In the genomic region with DNA sequence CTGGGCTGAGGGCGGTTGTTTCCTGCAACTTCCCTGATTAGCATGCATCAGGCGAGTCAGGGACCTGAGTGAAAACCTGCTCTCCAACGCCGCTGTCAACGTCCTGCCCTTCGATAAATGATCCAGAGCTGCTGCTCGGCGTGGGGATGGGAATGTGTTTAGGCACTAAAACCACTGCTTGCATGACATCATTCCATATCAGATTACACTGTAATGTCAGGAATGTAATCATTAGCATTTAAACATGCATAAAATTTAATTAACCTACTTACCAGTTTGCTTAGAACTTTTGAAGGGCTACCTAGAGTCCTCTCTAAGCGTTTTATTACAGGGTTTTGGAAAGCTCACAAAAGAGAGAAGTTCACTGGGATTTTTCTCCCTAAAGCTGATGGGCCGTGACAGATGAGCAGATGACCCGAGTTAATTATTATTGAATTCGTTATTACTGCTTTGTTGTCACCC, we compare ENCODE assay signal across 13 cellular contexts.
DNase-seq lines count a peak whose midpoint lies in the region; ATAC-seq lines count a peak whose summit lies in the region.
"Had no signal": no experiment of that assay in that cellular context is flagged by ENCODE, and none has a peak within 500 bp of the region (broad histone marks: within the 10 kb centered on the region; RNA-seq: fewer than 3 reads in every experiment).

No MANE protein-coding gene starts in this region.

- no peak overlapping the region for H4K8ac ChIP-seq in neuronal stem cell (ENCODE audit: low read depth, low read length)

- ATAC-seq in right cardiac atrium, result no peak
- ATAC-seq in HG02970 (IDR thresholded peaks at IDR 0.05; ENCODE audit: low FRiP score, unreplicated experiment), result no peak

- no peak overlapping the region for H3K14ac ChIP-seq in neuronal stem cell (ENCODE audit: low read length)

- H3K4me2 ChIP-seq in neuronal stem cell (ENCODE audit: insufficient read depth, low read length, poor library complexity, severe bottlenecking), result peak overlapping the region; percentile 43

- no peak overlapping the region for H2BK120ac ChIP-seq in neuronal stem cell (ENCODE audit: low read depth, low read length)

- 23% methylated on average over 12 of the region's 12 CpGs for WGBS in right cardiac atrium
- WGBS in neuronal stem cell (ENCODE audit: extremely low coverage in 2 of 2, insufficient read length in 2 of 2, insufficient replicate concordance in 1 of 2), 2 donors, result no CpG with 5 or more reads among the region's 12 CpGs

- H3K4me1 ChIP-seq in right cardiac atrium (ENCODE audit: control insufficient read depth, insufficient read depth, low read length) (no peaks in the 10 kb centered on the region), neuronal stem cell (ENCODE audit: control insufficient read depth in 2 of 2, insufficient read depth in 1 of 2, low read depth in 1 of 2, low read length in 2 of 2) (peaks cover 0 to 3% of the 10 kb centered on the region in 2 donors)

- H3K27ac ChIP-seq in right cardiac atrium (ENCODE audit: low read length) (no peak overlapping the region), neuronal stem cell (replicated peaks; ENCODE audit: low read length) (no peak overlapping the region)

- no peak overlapping the region for H3K18ac ChIP-seq in neuronal stem cell (ENCODE audit: low read length)

- H2BK12ac ChIP-seq in neuronal stem cell (ENCODE audit: low read length), result no peak overlapping the region

- H3K9ac ChIP-seq in neuronal stem cell (ENCODE audit: low read depth, low read length, poor library complexity), result no peak overlapping the region

- no peak overlapping the region for H2BK15ac ChIP-seq in neuronal stem cell (ENCODE audit: low read length)

- no peaks in the 10 kb centered on the region for H3K79me1 ChIP-seq in neuronal stem cell (ENCODE audit: low read depth, low read length)

- H3K4ac ChIP-seq in neuronal stem cell (ENCODE audit: low read length), result no peak overlapping the region

- no peak overlapping the region for H3K23ac ChIP-seq in neuronal stem cell (ENCODE audit: low read depth, low read length, poor library complexity)

- no peak overlapping the region for H2AFZ ChIP-seq in neuronal stem cell (ENCODE audit: low read length)

- no peaks in the 10 kb centered on the region for H3K36me3 ChIP-seq in neuronal stem cell (replicated peaks in 1 of 2; ENCODE audit: control insufficient read depth in 2 of 2, insufficient read depth in 2 of 2, low read length in 2 of 2)

- no peaks in the 10 kb centered on the region for H3K9me3 ChIP-seq in right cardiac atrium (ENCODE audit: control insufficient read depth, low read length)
- H3K9me3 ChIP-seq in neuronal stem cell (replicated peaks in 1 of 2; ENCODE audit: control insufficient read depth in 2 of 2, insufficient read depth in 1 of 2, low read depth in 1 of 2, low read length in 2 of 2), result no peaks in the 10 kb centered on the region

- no peak overlapping the region for H2AK5ac ChIP-seq in neuronal stem cell (ENCODE audit: low read depth, low read length)

- DNase-seq in DMS153 (lab: John Stamatoyannopoulos, UW) (peak; percentile 34), NCI-H524 (lab: John Stamatoyannopoulos, UW) (peak; percentile 52 to 56), right cardiac atrium (peak in 1 of 3 donors; percentile 52), neuronal stem cell (ENCODE audit: low spot score) (no peak), SHP77 treated with DMSO at 0.1 percent for 48 hours (lab: John Stamatoyannopoulos, UW) (no peak), OCI-M2 (lab: John Stamatoyannopoulos, UW; ENCODE audit: unreplicated experiment) (no peak)
- DNase-seq in stimulated activated naive CD4-positive, alpha-beta T cell (lab: John Stamatoyannopoulos, UW), result no peak
- DNase-seq: activated CD4-positive, alpha-beta T cell treated with anti-CD3 and anti-CD28 coated beads, Interleukin-2, amount 50 U/mL, for 48 hours; aorta; left cardiac atrium; NCI-H1436 treated with DMSO at 0.1 percent for 48 hours; small intestine had no signal

- H4K91ac ChIP-seq in neuronal stem cell (ENCODE audit: low read depth, low read length, poor library complexity), result no peak overlapping the region

- intact Hi-C loops in right cardiac atrium (cut with DNase I), result no loop called here

- H2BK5ac ChIP-seq in neuronal stem cell (ENCODE audit: low read length), result no peak overlapping the region

- H3K4me3 ChIP-seq in right cardiac atrium (ENCODE audit: low read length) (peak overlapping the region; percentile 7), neuronal stem cell (ENCODE audit: low read length in 2 of 2) (no peak overlapping the region)

- no peaks in the 10 kb centered on the region for H3K27me3 ChIP-seq in right cardiac atrium (ENCODE audit: control insufficient read depth, insufficient read depth)
- H3K27me3 ChIP-seq in neuronal stem cell (ENCODE audit: control insufficient read depth in 3 of 3, insufficient read depth in 3 of 3, low read depth in 1 of 3, low read length in 3 of 3), result no peaks in the 10 kb centered on the region

Comparison
In these comparisons a context has a peak if more than half of its experiments do, and no peak if none do; other contexts are left out.
1. DNase-seq: peak in DMS153 (single experiment) and NCI-H524 (2 of 2); none in neuronal stem cell (single experiment), stimulated activated naive CD4-positive, alpha-beta T cell (0 of 6), SHP77 treated with DMSO at 0.1 percent for 48 hours (single experiment) and OCI-M2 (single experiment).